In genomic region chr18:43001821-43002220, GRCh38 we compare ENCODE assay signal across 20 cellular contexts.
"Had no signal": no experiment of that assay in that cellular context is flagged by ENCODE, and none has a peak within 500 bp of the region (broad histone marks: within the 10 kb centered on the region; RNA-seq: fewer than 3 reads in every experiment).

No MANE protein-coding gene starts in this region.

- H3K9me3 ChIP-seq: gastroesophageal sphincter, transverse colon had no signal

- DNase-seq: activated CD4-positive, alpha-beta memory T cell treated with anti-CD3 and anti-CD28 coated beads for 36 hours; activated CD4-positive, alpha-beta T cell treated with anti-CD3 and anti-CD28 coated beads for 4 hours; activated CD4-positive, CD25-positive, alpha-beta regulatory T cell; activated naive CD4-positive, alpha-beta T cell treated with anti-CD3 and anti-CD28 coated beads, Interleukin-2, amount 10 ng/mL, durations not matched to agents 7 days and 5 days; activated naive CD8-positive, alpha-beta T cell treated with anti-CD3 and anti-CD28 coated beads, Interleukin-2, amount 50 U/mL, for 24 hours; activated T-cell treated with anti-CD3 and anti-CD28 coated beads, Interleukin-2, amount 50 U/mL, for 48 hours; brain microvascular endothelial cell; caudate nucleus; dermis blood vessel endothelial cell; effector CD8-positive, alpha-beta T cell; head of caudate nucleus; midbrain; natural killer cell; stimulated activated CD4-positive, alpha-beta T cell treated with anti-CD3 and anti-CD28 coated beads, Interleukin-2, amount 100 ng/mL, for 48 hours; stimulated activated CD8-positive, alpha-beta memory T cell treated with anti-CD3 and anti-CD28 coated beads, Interleukin-4, amount 100 ng/mL, for 48 hours; stimulated activated naive B cell treated with anti-CD40 and anti-IgM and Interleukin-4, amounts not matched to agents 10 μg/mL and 1 μg/mL and 100 μg/mL, for 72 hours; T-helper 17 cell; transverse colon had no signal

- H3K27ac ChIP-seq: brain microvascular endothelial cell, gastroesophageal sphincter, transverse colon had no signal

- H3K4me3 ChIP-seq: gastroesophageal sphincter, lung, transverse colon had no signal

- H3K36me3 ChIP-seq: brain microvascular endothelial cell, gastroesophageal sphincter, transverse colon had no signal

- ATAC-seq: activated naive CD8-positive, alpha-beta T cell treated with anti-CD3 and anti-CD28 coated beads, Interleukin-2, amount 50 U/mL, for 24 hours; gastroesophageal sphincter; natural killer cell; stimulated activated naive B cell treated with anti-CD40 and anti-IgM and Interleukin-4, amounts not matched to agents 10 μg/mL and 1 μg/mL and 100 μg/mL, for 72 hours; T-helper 17 cell had no signal

- H3K27me3 ChIP-seq: brain microvascular endothelial cell, gastroesophageal sphincter, transverse colon had no signal

- H3K4me1 ChIP-seq: gastroesophageal sphincter, transverse colon had no signal
